In the genomic region with DNA sequence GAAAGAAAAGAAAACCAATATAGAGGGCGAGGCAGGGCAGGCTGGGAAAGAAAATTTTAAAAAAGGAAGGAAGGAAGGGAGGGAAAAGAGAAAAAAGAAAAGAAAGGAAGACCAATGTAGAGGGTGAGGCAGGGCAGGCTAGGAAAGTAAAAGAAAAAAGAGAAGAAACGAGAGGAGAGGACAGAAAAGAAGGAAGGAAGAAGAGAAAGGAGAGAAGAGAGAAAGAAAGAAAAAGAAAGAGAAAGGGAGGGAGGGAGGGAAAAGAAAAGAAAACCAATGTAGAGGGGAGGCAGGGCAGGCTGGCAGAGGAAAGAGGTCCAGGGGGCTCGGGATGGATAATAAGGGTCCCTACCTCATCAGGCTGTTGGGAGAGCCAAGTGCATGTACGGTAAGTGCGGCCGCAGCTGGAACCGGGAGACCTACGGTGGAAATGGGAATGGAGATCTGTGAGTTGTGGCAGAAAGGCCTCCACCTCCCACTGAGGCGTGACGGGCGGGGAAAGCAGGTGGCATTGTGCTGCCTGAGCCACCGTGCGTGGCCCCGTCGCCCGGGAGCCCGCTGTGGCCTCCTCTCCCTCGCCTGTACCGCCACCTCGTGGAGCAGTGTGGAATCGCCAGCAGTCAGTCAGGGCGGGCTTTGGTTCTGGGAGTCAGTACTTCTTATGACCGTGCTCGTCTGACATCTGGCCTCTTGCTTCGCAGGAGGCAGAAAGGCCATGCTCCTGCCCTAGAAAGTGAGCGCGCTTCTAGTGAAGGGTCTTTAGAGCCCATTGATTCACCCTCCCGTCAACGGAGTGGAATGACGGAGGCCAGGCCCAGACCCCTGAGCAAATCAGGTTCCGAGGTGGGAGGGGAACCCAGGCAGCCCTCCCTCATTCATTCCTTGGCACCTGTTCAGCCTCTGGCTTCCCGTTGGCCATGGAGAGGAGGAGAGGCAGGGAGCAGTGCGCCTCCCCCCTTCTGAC, we compare ENCODE assay signal across 1 cellular context.
TF ChIP-seq lines count a peak whose summit lies in the region.

No MANE protein-coding gene starts in this region.

TF ChIP-seq in GM12878, 131 proteins besides CTCF, POLR2A, EP300 and RAD21 (continues in another document):
- TF ChIP-seq, protein P1, sequence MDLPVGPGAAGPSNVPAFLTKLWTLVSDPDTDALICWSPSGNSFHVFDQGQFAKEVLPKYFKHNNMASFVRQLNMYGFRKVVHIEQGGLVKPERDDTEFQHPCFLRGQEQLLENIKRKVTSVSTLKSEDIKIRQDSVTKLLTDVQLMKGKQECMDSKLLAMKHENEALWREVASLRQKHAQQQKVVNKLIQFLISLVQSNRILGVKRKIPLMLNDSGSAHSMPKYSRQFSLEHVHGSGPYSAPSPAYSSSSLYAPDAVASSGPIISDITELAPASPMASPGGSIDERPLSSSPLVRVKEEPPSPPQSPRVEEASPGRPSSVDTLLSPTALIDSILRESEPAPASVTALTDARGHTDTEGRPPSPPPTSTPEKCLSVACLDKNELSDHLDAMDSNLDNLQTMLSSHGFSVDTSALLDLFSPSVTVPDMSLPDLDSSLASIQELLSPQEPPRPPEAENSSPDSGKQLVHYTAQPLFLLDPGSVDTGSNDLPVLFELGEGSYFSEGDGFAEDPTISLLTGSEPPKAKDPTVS (IDR thresholded peaks at IDR 0.05; ENCODE audit: low read depth, low read length): no peak
- TF ChIP-seq FOXM1 (IDR thresholded peaks at IDR 0.05; ENCODE audit: low read depth, low read length): no peak
- TF ChIP-seq RBBP5 (conservative IDR thresholded peaks at IDR 0.05): no peak
- TF ChIP-seq KLF5 (IDR thresholded peaks at IDR 0.05; ENCODE audit: partially characterized antibody): peak; percentile 42
- TF ChIP-seq BACH1 (IDR thresholded peaks at IDR 0.05; ENCODE audit: borderline replicate concordance): peak; percentile 50; the same call in 1 of the 2 replicates
- TF ChIP-seq, protein P2, sequence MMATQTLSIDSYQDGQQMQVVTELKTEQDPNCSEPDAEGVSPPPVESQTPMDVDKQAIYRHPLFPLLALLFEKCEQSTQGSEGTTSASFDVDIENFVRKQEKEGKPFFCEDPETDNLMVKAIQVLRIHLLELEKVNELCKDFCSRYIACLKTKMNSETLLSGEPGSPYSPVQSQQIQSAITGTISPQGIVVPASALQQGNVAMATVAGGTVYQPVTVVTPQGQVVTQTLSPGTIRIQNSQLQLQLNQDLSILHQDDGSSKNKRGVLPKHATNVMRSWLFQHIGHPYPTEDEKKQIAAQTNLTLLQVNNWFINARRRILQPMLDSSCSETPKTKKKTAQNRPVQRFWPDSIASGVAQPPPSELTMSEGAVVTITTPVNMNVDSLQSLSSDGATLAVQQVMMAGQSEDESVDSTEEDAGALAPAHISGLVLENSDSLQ (IDR thresholded peaks at IDR 0.05): peak; percentile 65; the same call in 1 of the 2 replicates
- no peak for TF ChIP-seq CHD2 (IDR thresholded peaks at IDR 0.05; ENCODE audit: borderline replicate concordance, low read depth, low read length)
- TF ChIP-seq PAX5 (IDR thresholded peaks at IDR 0.05; ENCODE audit: borderline replicate concordance, low read depth, low read length): peak; percentile 92
- no peak for TF ChIP-seq MEF2A (IDR thresholded peaks at IDR 0.05; ENCODE audit: insufficient read depth, low read depth, low read length)
- TF ChIP-seq SMC3 (IDR thresholded peaks at IDR 0.05; ENCODE audit: borderline replicate concordance, low read length): peak; percentile 98
- no peak for TF ChIP-seq MYC (IDR thresholded peaks at IDR 0.05; ENCODE audit: insufficient read depth, insufficient read length, insufficient replicate concordance, low read length, severe bottlenecking)
- no peak for TF ChIP-seq NBN (IDR thresholded peaks at IDR 0.05)
- TF ChIP-seq ZNF24 (IDR thresholded peaks at IDR 0.05): no peak
- peak; percentile 56; the same call in 1 of the 2 replicates for TF ChIP-seq HDGF (IDR thresholded peaks at IDR 0.05)
- peak; percentile 52; the same call in 1 of the 3 replicates for TF ChIP-seq POU2F2 (IDR thresholded peaks at IDR 0.05; ENCODE audit: borderline replicate concordance, low read depth, low read length)
- peak; percentile 59; the same call in 1 of the 2 replicates for TF ChIP-seq YY1 (IDR thresholded peaks at IDR 0.05; ENCODE audit: low read depth, low read length)
- TF ChIP-seq, protein P3, sequence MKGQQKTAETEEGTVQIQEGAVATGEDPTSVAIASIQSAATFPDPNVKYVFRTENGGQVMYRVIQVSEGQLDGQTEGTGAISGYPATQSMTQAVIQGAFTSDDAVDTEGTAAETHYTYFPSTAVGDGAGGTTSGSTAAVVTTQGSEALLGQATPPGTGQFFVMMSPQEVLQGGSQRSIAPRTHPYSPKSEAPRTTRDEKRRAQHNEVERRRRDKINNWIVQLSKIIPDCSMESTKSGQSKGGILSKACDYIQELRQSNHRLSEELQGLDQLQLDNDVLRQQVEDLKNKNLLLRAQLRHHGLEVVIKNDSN (IDR thresholded peaks at IDR 0.05; ENCODE audit: borderline replicate concordance, extremely low read length, insufficient read depth, low read depth, low read length): no peak
- TF ChIP-seq ZBED1 (IDR thresholded peaks at IDR 0.05; ENCODE audit: borderline replicate concordance): no peak
- TF ChIP-seq, protein P4, sequence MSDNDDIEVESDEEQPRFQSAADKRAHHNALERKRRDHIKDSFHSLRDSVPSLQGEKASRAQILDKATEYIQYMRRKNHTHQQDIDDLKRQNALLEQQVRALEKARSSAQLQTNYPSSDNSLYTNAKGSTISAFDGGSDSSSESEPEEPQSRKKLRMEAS (IDR thresholded peaks at IDR 0.05; ENCODE audit: low read depth, low read length): peak; percentile 68; the same call in 1 of the 2 replicates
- TF ChIP-seq, protein P5, sequence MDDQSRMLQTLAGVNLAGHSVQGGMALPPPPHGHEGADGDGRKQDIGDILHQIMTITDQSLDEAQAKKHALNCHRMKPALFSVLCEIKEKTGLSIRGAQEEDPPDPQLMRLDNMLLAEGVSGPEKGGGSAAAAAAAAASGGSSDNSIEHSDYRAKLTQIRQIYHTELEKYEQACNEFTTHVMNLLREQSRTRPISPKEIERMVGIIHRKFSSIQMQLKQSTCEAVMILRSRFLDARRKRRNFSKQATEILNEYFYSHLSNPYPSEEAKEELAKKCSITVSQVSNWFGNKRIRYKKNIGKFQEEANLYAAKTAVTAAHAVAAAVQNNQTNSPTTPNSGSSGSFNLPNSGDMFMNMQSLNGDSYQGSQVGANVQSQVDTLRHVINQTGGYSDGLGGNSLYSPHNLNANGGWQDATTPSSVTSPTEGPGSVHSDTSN (IDR thresholded peaks at IDR 0.05; ENCODE audit: insufficient replicate concordance, low read depth, low read length): peak; percentile 29
- no peak for TF ChIP-seq NRF1 (conservative IDR thresholded peaks at IDR 0.05; ENCODE audit: low read depth, low read length)
- TF ChIP-seq HCFC1 (IDR thresholded peaks at IDR 0.05; ENCODE audit: low read length): no peak
- TF ChIP-seq IKZF1 (conservative IDR thresholded peaks at IDR 0.05): 0 out of 2 replicates have a peak, but pooled peaks have one; percentile 38
- TF ChIP-seq, protein P6, sequence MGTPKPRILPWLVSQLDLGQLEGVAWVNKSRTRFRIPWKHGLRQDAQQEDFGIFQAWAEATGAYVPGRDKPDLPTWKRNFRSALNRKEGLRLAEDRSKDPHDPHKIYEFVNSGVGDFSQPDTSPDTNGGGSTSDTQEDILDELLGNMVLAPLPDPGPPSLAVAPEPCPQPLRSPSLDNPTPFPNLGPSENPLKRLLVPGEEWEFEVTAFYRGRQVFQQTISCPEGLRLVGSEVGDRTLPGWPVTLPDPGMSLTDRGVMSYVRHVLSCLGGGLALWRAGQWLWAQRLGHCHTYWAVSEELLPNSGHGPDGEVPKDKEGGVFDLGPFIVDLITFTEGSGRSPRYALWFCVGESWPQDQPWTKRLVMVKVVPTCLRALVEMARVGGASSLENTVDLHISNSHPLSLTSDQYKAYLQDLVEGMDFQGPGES (IDR thresholded peaks at IDR 0.05): peak; percentile 53; the same call in 1 of the 2 replicates
- peak; percentile 58 for TF ChIP-seq SP1 (IDR thresholded peaks at IDR 0.05; ENCODE audit: low read depth, low read length)
- no peak for TF ChIP-seq BRCA1 (IDR thresholded peaks at IDR 0.05; ENCODE audit: low read depth, low read length)
- TF ChIP-seq BHLHE40 (IDR thresholded peaks at IDR 0.05; ENCODE audit: borderline replicate concordance in 1 of 2, low read depth in 2 of 2, low read length in 1 of 2): peak; percentile 42 to 58; a peak in 2 of 4 replicates
- TF ChIP-seq, protein P7, sequence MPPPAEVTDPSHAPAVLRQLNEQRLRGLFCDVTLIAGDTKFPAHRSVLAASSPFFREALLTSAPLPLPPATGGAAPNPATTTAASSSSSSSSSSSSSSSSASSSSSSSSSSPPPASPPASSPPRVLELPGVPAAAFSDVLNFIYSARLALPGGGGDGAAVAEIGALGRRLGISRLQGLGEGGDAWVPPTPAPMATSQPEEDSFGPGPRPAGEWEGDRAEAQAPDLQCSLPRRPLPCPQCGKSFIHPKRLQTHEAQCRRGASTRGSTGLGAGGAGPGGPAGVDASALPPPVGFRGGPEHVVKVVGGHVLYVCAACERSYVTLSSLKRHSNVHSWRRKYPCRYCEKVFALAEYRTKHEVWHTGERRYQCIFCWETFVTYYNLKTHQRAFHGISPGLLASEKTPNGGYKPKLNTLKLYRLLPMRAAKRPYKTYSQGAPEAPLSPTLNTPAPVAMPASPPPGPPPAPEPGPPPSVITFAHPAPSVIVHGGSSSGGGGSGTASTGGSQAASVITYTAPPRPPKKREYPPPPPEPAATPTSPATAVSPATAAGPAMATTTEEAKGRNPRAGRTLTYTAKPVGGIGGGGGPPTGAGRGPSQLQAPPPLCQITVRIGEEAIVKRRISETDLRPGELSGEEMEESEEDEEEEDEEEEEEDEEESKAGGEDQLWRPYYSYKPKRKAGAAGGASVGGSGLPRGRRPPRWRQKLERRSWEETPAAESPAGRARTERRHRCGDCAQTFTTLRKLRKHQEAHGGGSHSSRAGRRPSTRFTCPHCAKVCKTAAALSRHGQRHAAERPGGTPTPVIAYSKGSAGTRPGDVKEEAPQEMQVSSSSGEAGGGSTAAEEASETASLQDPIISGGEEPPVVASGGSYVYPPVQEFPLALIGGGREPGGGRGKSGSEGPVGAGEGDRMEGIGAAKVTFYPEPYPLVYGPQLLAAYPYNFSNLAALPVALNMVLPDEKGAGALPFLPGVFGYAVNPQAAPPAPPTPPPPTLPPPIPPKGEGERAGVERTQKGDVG (CRISPR knock-in tag; IDR thresholded peaks at IDR 0.05): no peak
- TF ChIP-seq, protein P8, sequence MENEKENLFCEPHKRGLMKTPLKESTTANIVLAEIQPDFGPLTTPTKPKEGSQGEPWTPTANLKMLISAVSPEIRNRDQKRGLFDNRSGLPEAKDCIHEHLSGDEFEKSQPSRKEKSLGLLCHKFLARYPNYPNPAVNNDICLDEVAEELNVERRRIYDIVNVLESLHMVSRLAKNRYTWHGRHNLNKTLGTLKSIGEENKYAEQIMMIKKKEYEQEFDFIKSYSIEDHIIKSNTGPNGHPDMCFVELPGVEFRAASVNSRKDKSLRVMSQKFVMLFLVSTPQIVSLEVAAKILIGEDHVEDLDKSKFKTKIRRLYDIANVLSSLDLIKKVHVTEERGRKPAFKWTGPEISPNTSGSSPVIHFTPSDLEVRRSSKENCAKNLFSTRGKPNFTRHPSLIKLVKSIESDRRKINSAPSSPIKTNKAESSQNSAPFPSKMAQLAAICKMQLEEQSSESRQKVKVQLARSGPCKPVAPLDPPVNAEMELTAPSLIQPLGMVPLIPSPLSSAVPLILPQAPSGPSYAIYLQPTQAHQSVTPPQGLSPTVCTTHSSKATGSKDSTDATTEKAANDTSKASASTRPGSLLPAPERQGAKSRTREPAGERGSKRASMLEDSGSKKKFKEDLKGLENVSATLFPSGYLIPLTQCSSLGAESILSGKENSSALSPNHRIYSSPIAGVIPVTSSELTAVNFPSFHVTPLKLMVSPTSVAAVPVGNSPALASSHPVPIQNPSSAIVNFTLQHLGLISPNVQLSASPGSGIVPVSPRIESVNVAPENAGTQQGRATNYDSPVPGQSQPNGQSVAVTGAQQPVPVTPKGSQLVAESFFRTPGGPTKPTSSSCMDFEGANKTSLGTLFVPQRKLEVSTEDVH (IDR thresholded peaks at IDR 0.05; ENCODE audit: low read depth, partially characterized antibody): no peak
- TF ChIP-seq SMARCA5 (IDR thresholded peaks at IDR 0.05): peak; percentile 92
- TF ChIP-seq TCF12 (IDR thresholded peaks at IDR 0.05; ENCODE audit: low read depth, low read length): peak; percentile 68
- no peak for TF ChIP-seq TAF1 (IDR thresholded peaks at IDR 0.05; ENCODE audit: borderline replicate concordance, low read depth, low read length)
- TF ChIP-seq NFIC (IDR thresholded peaks at IDR 0.05; ENCODE audit: low read depth, low read length): no peak
- TF ChIP-seq, protein P9, sequence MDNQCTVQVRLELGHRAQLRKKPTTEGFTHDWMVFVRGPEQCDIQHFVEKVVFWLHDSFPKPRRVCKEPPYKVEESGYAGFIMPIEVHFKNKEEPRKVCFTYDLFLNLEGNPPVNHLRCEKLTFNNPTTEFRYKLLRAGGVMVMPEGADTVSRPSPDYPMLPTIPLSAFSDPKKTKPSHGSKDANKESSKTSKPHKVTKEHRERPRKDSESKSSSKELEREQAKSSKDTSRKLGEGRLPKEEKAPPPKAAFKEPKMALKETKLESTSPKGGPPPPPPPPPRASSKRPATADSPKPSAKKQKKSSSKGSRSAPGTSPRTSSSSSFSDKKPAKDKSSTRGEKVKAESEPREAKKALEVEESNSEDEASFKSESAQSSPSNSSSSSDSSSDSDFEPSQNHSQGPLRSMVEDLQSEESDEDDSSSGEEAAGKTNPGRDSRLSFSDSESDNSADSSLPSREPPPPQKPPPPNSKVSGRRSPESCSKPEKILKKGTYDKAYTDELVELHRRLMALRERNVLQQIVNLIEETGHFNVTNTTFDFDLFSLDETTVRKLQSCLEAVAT (IDR thresholded peaks at IDR 0.05): no peak
- no peak for TF ChIP-seq NR2C1 (IDR thresholded peaks at IDR 0.05)
- TF ChIP-seq ZNF207 (IDR thresholded peaks at IDR 0.05; ENCODE audit: borderline replicate concordance): 0 out of 2 replicates have a peak, but pooled peaks have one; percentile 48
- no peak for TF ChIP-seq POLR2AphosphoS5 (IDR thresholded peaks at IDR 0.05; ENCODE audit: low read length)
- no peak for TF ChIP-seq WRNIP1 (IDR thresholded peaks at IDR 0.05; ENCODE audit: borderline replicate concordance, low read depth, low read length)
- TF ChIP-seq RELA (IDR thresholded peaks at IDR 0.05; ENCODE audit: borderline replicate concordance, partially characterized antibody): peak; percentile 71
- TF ChIP-seq RUNX3 (IDR thresholded peaks at IDR 0.05; ENCODE audit: low read length): no peak
- TF ChIP-seq RCOR1 (conservative IDR thresholded peaks at IDR 0.05; ENCODE audit: low read depth, low read length): no peak
- peak; percentile 87; the same call in 1 of the 2 replicates for TF ChIP-seq TCF3 (IDR thresholded peaks at IDR 0.05; ENCODE audit: borderline replicate concordance, insufficient read depth, low read depth, low read length)
- TF ChIP-seq RB1 (IDR thresholded peaks at IDR 0.05; ENCODE audit: borderline replicate concordance): peak; percentile 81; the same call in 1 of the 2 replicates
- TF ChIP-seq EGR1 (IDR thresholded peaks at IDR 0.05; ENCODE audit: borderline replicate concordance in 1 of 2, low read depth in 2 of 2, low read length in 2 of 2): no peak
- no peak for TF ChIP-seq DPF2 (IDR thresholded peaks at IDR 0.05)
